Comparison of ENCODE assay signal across 22 cellular contexts in genomic region chr10:125231813-125232475, GRCh38.
DNase-seq lines count a peak whose midpoint lies in the region; ATAC-seq, FAIRE-seq and TF ChIP-seq lines count a peak whose summit lies in the region.
"Had no signal": no experiment of that assay in that cellular context is flagged by ENCODE, and none has a peak within 500 bp of the region (broad histone marks: within the 10 kb centered on the region; RNA-seq: fewer than 3 reads in every experiment).

No MANE protein-coding gene starts in this region.

- H2AFZ ChIP-seq in astrocyte (ENCODE audit: low read depth, low read length) (peak overlapping the region; percentile 49), keratinocyte (ENCODE audit: control insufficient read depth, low read length) (no peak overlapping the region)

- H3K27ac Mint-ChIP-seq in MCF 10A (ENCODE audit: low read depth, unreplicated experiment) (peak overlapping the region; percentile 83), astrocyte (ENCODE audit: unreplicated experiment) (peak overlapping the region; percentile 97)
- H3K27ac Mint-ChIP-seq: activated CD8-positive, alpha-beta T cell treated with anti-CD3 and anti-CD28 coated beads for 36 hours; CD8-positive, alpha-beta T cell; IgD-negative memory B cell had no signal

- H3K27me3 ChIP-seq in breast epithelium (no peaks in the 10 kb centered on the region), astrocyte (ENCODE audit: insufficient read depth, low read length) (no peaks in the 10 kb centered on the region), keratinocyte (ENCODE audit: control insufficient read depth, extremely low read depth, insufficient read depth, low read length) (no peaks in the 10 kb centered on the region)
- H3K27me3 ChIP-seq: brain microvascular endothelial cell, upper lobe of left lung had no signal

- H3K9me3 ChIP-seq in breast epithelium (no peaks in the 10 kb centered on the region), astrocyte (ENCODE audit: insufficient read depth, low read depth, low read length) (no peaks in the 10 kb centered on the region), keratinocyte (ENCODE audit: control insufficient read depth, low read depth, low read length) (no peaks in the 10 kb centered on the region)
- H3K9me3 ChIP-seq: lower lobe of right lung, upper lobe of left lung had no signal

- no peaks in the 10 kb centered on the region for H3K4me1 ChIP-seq in breast epithelium
- peaks cover 21% of the 10 kb centered on the region for H3K4me1 ChIP-seq in astrocyte (ENCODE audit: insufficient read depth, low read length)
- peaks cover 41% of the 10 kb centered on the region for H3K4me1 ChIP-seq in keratinocyte (ENCODE audit: control insufficient read depth, extremely low read depth, insufficient read depth, low read length)
- H3K4me1 ChIP-seq: lower lobe of right lung, upper lobe of left lung had no signal

- H3K9me1 ChIP-seq in keratinocyte (ENCODE audit: control insufficient read depth, extremely low read depth, insufficient read depth, low read length) = no peaks in the 10 kb centered on the region

- no peaks in the 10 kb centered on the region for H3K79me2 ChIP-seq in astrocyte (ENCODE audit: insufficient read depth, low read length)
- no peaks in the 10 kb centered on the region for H3K79me2 ChIP-seq in keratinocyte (ENCODE audit: control insufficient read depth, insufficient read depth, low read length)

- TF ChIP-seq POLR2A in breast epithelium (IDR thresholded peaks at IDR 0.05) = no peak

- FAIRE-seq in astrocyte (lab: Jason Lieb, UNC) (no peak), keratinocyte (lab: Jason Lieb, UNC) (peak; percentile 63)
- FAIRE-seq: colon, G401.6 had no signal

- DNase-seq in MCF 10A (ENCODE audit: unreplicated experiment) = no peak
- no peak for DNase-seq in breast epithelium (ENCODE audit: low spot score in 2 of 2)
- DNase-seq in astrocyte (ENCODE audit: low read depth) = no peak
- no peak for DNase-seq in keratinocyte (ENCODE audit: low read depth, low spot score)
- no peak for DNase-seq in activated effector memory CD4-positive, alpha-beta T cell treated with Interleukin-2 at 50 U/mL for 16 hours
- no peak for DNase-seq in DMS153 treated with DMSO at 0.1 percent for 48 hours (lab: John Stamatoyannopoulos, UW; ENCODE audit: unreplicated experiment)
- DNase-seq: activated CD4-positive, CD25-positive, alpha-beta regulatory T cell treated with anti-CD3 and anti-CD28 coated beads, Interleukin-2, amount 50 U/mL, for 72 hours; activated CD8-positive, alpha-beta T cell treated with anti-CD3 and anti-CD28 coated beads for 36 hours; activated gamma-delta T cell treated with Interleukin-2 at 50 U/mL for 16 hours; CD8-positive, alpha-beta T cell; lower lobe of right lung; NCI-H2081; NCI-H82; upper lobe of left lung had no signal

- no peaks in the 10 kb centered on the region for H3K36me3 ChIP-seq in breast epithelium
- H3K36me3 ChIP-seq in astrocyte (ENCODE audit: insufficient read depth, low read length) = no peaks in the 10 kb centered on the region
- H3K36me3 ChIP-seq in keratinocyte (ENCODE audit: control insufficient read depth in 2 of 2, extremely low read depth in 1 of 2, insufficient read depth in 2 of 2, low read length in 2 of 2) = no peaks in the 10 kb centered on the region
- H3K36me3 ChIP-seq: brain microvascular endothelial cell, lower lobe of right lung, upper lobe of left lung had no signal

- no peaks in the 10 kb centered on the region for H4K20me1 ChIP-seq in astrocyte (ENCODE audit: insufficient read depth, low read length)
- no peaks in the 10 kb centered on the region for H4K20me1 ChIP-seq in keratinocyte (ENCODE audit: control insufficient read depth, extremely low read depth, insufficient read depth, low read length)

- H3K4me3 ChIP-seq in breast epithelium = no peak overlapping the region
- H3K4me3 ChIP-seq in astrocyte (ENCODE audit: insufficient read depth, low read depth, low read length) = no peak overlapping the region
- no peak overlapping the region for H3K4me3 ChIP-seq in keratinocyte (ENCODE audit: control insufficient read depth in 2 of 3, extremely low read depth in 1 of 3, insufficient read depth in 2 of 3, low read depth in 1 of 3, low read length in 3 of 3)
- H3K4me3 ChIP-seq: lower lobe of right lung, upper lobe of left lung had no signal

- CTCF ChIA-PET in MCF 10A (lab: Yijun Ruan, JAX) = interaction anchor here (0.5 to 1.6 kb wide), 5 partner anchors 10 to 1193 kb away, joined by 3 to 5 read pairs (median 4); no protein-coding TSS in a partner anchor

- peaks cover 14% of the 10 kb centered on the region for H3K4me1 Mint-ChIP-seq in MCF 10A (ENCODE audit: insufficient read depth, unreplicated experiment)
- peaks cover 24% of the 10 kb centered on the region for H3K4me1 Mint-ChIP-seq in astrocyte (ENCODE audit: low read depth, unreplicated experiment)
- H3K4me1 Mint-ChIP-seq: IgD-negative memory B cell had no signal

- dilution Hi-C loops in keratinocyte (cut with MboI; ENCODE audit: extremely low pct_ligation_motif_present, low sequenced_read_pairs) = no loop called here

- H3K36me3 Mint-ChIP-seq in MCF 10A (ENCODE audit: insufficient read depth, unreplicated experiment) = peaks cover 6% of the 10 kb centered on the region
- no peaks in the 10 kb centered on the region for H3K36me3 Mint-ChIP-seq in astrocyte (ENCODE audit: low read depth, unreplicated experiment)
- H3K36me3 Mint-ChIP-seq: CD8-positive, alpha-beta T cell; IgD-negative memory B cell had no signal

- TF ChIP-seq CTCF in MCF 10A (IDR thresholded peaks at IDR 0.05; ENCODE audit: unreplicated experiment) (no peak), breast epithelium (IDR thresholded peaks at IDR 0.05) (no peak), astrocyte (IDR thresholded peaks at IDR 0.05; ENCODE audit: insufficient read depth, low read depth, low read length) (no peak), keratinocyte (optimal IDR thresholded peaks at IDR 0.05 in 1 of 3, IDR thresholded peaks at IDR 0.05 in 1 of 3, conservative IDR thresholded peaks at IDR 0.05 in 1 of 3; ENCODE audit: extremely low read depth in 1 of 3, insufficient read depth in 2 of 3, low read length in 3 of 3) (no peak)

- ATAC-seq in HG02678 (IDR thresholded peaks at IDR 0.05; ENCODE audit: unreplicated experiment) (no peak), GM19395 (IDR thresholded peaks at IDR 0.05; ENCODE audit: unreplicated experiment) (no peak)
- ATAC-seq: activated CD8-positive, alpha-beta T cell treated with anti-CD3 and anti-CD28 coated beads for 36 hours; CD8-positive, alpha-beta T cell; Right ventricle myocardium inferior had no signal

- intact Hi-C loops in MCF 10A (cut with micrococcal nuclease) (loop anchor here (1.0 to 10.0 kb wide), 2 partner anchors 111 to 187 kb away; no protein-coding TSS in a partner anchor), breast epithelium (cut with DNase I; ENCODE audit: low total_unique reads) (no loop called here)

- H3K27me3 Mint-ChIP-seq in MCF 10A (ENCODE audit: insufficient read depth, unreplicated experiment) (no peaks in the 10 kb centered on the region), astrocyte (ENCODE audit: low read depth, unreplicated experiment) (peaks cover 2% of the 10 kb centered on the region)

- H3K4me3 Mint-ChIP-seq in MCF 10A (ENCODE audit: unreplicated experiment) (peak overlapping the region; percentile 29), astrocyte (ENCODE audit: unreplicated experiment) (peak overlapping the region; percentile 31)
- H3K4me3 Mint-ChIP-seq: activated CD8-positive, alpha-beta T cell treated with anti-CD3 and anti-CD28 coated beads for 36 hours; CD8-positive, alpha-beta T cell; IgD-negative memory B cell had no signal

- H3K27ac ChIP-seq in breast epithelium = no peak overlapping the region
- H3K27ac ChIP-seq in astrocyte (ENCODE audit: low read depth, low read length) = peak overlapping the region; percentile 25
- H3K27ac ChIP-seq in keratinocyte (ENCODE audit: control insufficient read depth, insufficient read depth, low read length) = peak overlapping the region; percentile 55
- H3K27ac ChIP-seq: 22Rv1, lower lobe of right lung, upper lobe of left lung had no signal

- H3K9me3 Mint-ChIP-seq in MCF 10A (ENCODE audit: unreplicated experiment) (no peaks in the 10 kb centered on the region), astrocyte (ENCODE audit: unreplicated experiment) (no peaks in the 10 kb centered on the region)

- no peak overlapping the region for H3K9ac ChIP-seq in astrocyte (ENCODE audit: low read length)
- H3K9ac ChIP-seq in keratinocyte (ENCODE audit: control insufficient read depth, extremely low read depth, insufficient read depth, low read length) = no peak overlapping the region

- H3K4me2 ChIP-seq in astrocyte (ENCODE audit: low read length) (peak overlapping the region; percentile 36), keratinocyte (ENCODE audit: control insufficient read depth, extremely low read depth, insufficient read depth, low read depth, low read length) (peak overlapping the region; percentile 30)

- POLR2A ChIA-PET in MCF 10A (lab: Yijun Ruan, JAX) = interaction anchor here (0.7 to 2.1 kb wide), 13 partner anchors 9 to 488 kb away, joined by 3 to 12 read pairs (median 3); partner anchors contain the start of gene EDRF1

- no TSS peak for BruUV-seq in MCF 10A (replicated peaks; lab: Mats Ljungman, UMichigan)

Comparison
In these comparisons a context has a peak if more than half of its experiments do, and no peak if none do; other contexts are left out.
1. H3K27ac ChIP-seq: peak in astrocyte (single experiment) and keratinocyte (single experiment); none in breast epithelium (0 of 2).